13 cellular contexts compared by ENCODE assay signal in genomic region chr2:112493858-112494648, GRCh38. TPM values are rescaled to one million over a fixed set of nuclear protein-coding genes. Genes with fewer than 3 reads are reported as not detected.
DNase-seq lines count a peak whose midpoint lies in the region; ATAC-seq, FAIRE-seq and TF ChIP-seq lines count a peak whose summit lies in the region.
"Had no signal": no experiment of that assay in that cellular context is flagged by ENCODE, and none has a peak within 500 bp of the region (broad histone marks: within the 10 kb centered on the region; RNA-seq: fewer than 3 reads in every experiment).

No MANE protein-coding gene starts in this region.

- no peaks in the 10 kb centered on the region for H3K36me3 Mint-ChIP-seq in Caco-2 (ENCODE audit: insufficient read depth, unreplicated experiment)

- H3K27ac Mint-ChIP-seq in Caco-2 (ENCODE audit: unreplicated experiment), result no peak overlapping the region

- no peaks in the 10 kb centered on the region for H3K27me3 Mint-ChIP-seq in Caco-2 (ENCODE audit: insufficient read depth, unreplicated experiment)

- H3K4me3 Mint-ChIP-seq in Caco-2 (ENCODE audit: unreplicated experiment), result no peak overlapping the region

- TF ChIP-seq CTCF in Caco-2 (IDR thresholded peaks at IDR 0.05; ENCODE audit: insufficient read depth in 1 of 2, low read depth in 1 of 2, low read length in 1 of 2, severe bottlenecking in 1 of 2, unreplicated experiment in 1 of 2) (no peak), HepG2 (CRISPR knock-in tag; IDR thresholded peaks at IDR 0.05) (no peak), thyroid gland (IDR thresholded peaks at IDR 0.05) (no peak)

- TF ChIP-seq POLR2A in HepG2 (IDR thresholded peaks at IDR 0.05; ENCODE audit: insufficient read depth in 1 of 2, low read depth in 2 of 2, low read length in 2 of 2) (no peak), thyroid gland (IDR thresholded peaks at IDR 0.05) (no peak)

- peak; percentile 68; the same call in 2 of the 3 replicates for ATAC-seq in HepG2
- no peak for ATAC-seq in aorta (ENCODE audit: low FRiP score)
- no peak for ATAC-seq in HG03175 (IDR thresholded peaks at IDR 0.05; ENCODE audit: unreplicated experiment)

- H3K4me1 ChIP-seq in Caco-2 (peaks cover 15% of the 10 kb centered on the region), HepG2 (ENCODE audit: insufficient read depth, low read length) (peaks cover 16% of the 10 kb centered on the region), thyroid gland (no peaks in the 10 kb centered on the region), aorta (ENCODE audit: control insufficient read depth in 1 of 2, insufficient read depth in 2 of 2, low read length in 2 of 2) (no peaks in the 10 kb centered on the region)

- H3K36me3 ChIP-seq in Caco-2 (ENCODE audit: control insufficient read depth, insufficient read depth, low read length) (no peaks in the 10 kb centered on the region; the same call in 1 of the 2 replicates), MG63 (peaks cover 43% of the 10 kb centered on the region), HepG2 (replicated peaks in 1 of 2; ENCODE audit: control insufficient read depth in 1 of 2, insufficient read depth in 2 of 2, low read length in 2 of 2) (peaks cover 1 to 30% of the 10 kb centered on the region in 2 experiments; a peak in 3 of 5 replicates), thyroid gland (no peaks in the 10 kb centered on the region), aorta (ENCODE audit: control insufficient read depth in 1 of 2, insufficient read depth in 2 of 2, low read length in 1 of 2) (peaks cover 0 to 2% of the 10 kb centered on the region in 2 donors)

- H3K27me3 ChIP-seq in Caco-2 (replicated peaks; ENCODE audit: control insufficient read depth, insufficient read depth, low read length) (no peaks in the 10 kb centered on the region), MG63 (no peaks in the 10 kb centered on the region), HepG2 (ENCODE audit: control insufficient read depth in 1 of 2, insufficient read depth in 2 of 2, low read length in 2 of 2) (no peaks in the 10 kb centered on the region), thyroid gland (no peaks in the 10 kb centered on the region), aorta (ENCODE audit: control insufficient read depth in 1 of 2, insufficient read depth in 2 of 2, low read length in 1 of 2) (no peaks in the 10 kb centered on the region)
- H3K27me3 ChIP-seq: suprapubic skin had no signal

- H3K4me3 ChIP-seq in Caco-2 (ENCODE audit: low read depth, low read length) (no peak overlapping the region), MG63 (no peak overlapping the region), HepG2 (replicated peaks in 1 of 3; ENCODE audit: insufficient read depth in 1 of 3, low read depth in 2 of 3, low read length in 3 of 3) (no peak overlapping the region), thyroid gland (replicated peaks in 1 of 3) (no peak overlapping the region), aorta (ENCODE audit: low read length in 2 of 2) (no peak overlapping the region)
- H3K4me3 ChIP-seq: lung, suprapubic skin had no signal

- in situ Hi-C loops in HepG2 (cut with HindIII; ENCODE audit: extremely low pct_ligation_motif_present, low pct_unique_long_range_greater_than_20kb), result no loop called here

- POLR2A ChIA-PET in Caco-2 (lab: Charles Lee), result no interaction called here
- POLR2A ChIA-PET in HepG2 (lab: Yijun Ruan, JAX), result interaction anchor here (1.4 kb wide), 1 partner anchor 13 kb away, joined by 6 read pairs; no protein-coding TSS in a partner anchor

- H3K4me1 Mint-ChIP-seq in Caco-2 (ENCODE audit: low read depth, unreplicated experiment), result no peaks in the 10 kb centered on the region

- H3K27ac ChIP-seq in caudate nucleus (ENCODE audit: low read depth, low read length) (peak overlapping the region; percentile 50), HepG2 (ENCODE audit: extremely low read length, insufficient read depth, low read length) (no peak overlapping the region), thyroid gland (no peak overlapping the region), aorta (ENCODE audit: low read depth in 1 of 2, low read length in 2 of 2) (no peak overlapping the region)
- H3K27ac ChIP-seq: suprapubic skin had no signal

- no peaks in the 10 kb centered on the region for H3K9me3 Mint-ChIP-seq in Caco-2 (ENCODE audit: unreplicated experiment)

- no peak overlapping the region for H3K9ac ChIP-seq in HepG2 (ENCODE audit: insufficient read depth, low read depth, low read length)

- FAIRE-seq in HepG2 (lab: Jason Lieb, UNC), result no peak

- no peak for TF ChIP-seq RAD21 in HepG2 (CRISPR knock-in tag; IDR thresholded peaks at IDR 0.05)

- no peak overlapping the region for H2AFZ ChIP-seq in HepG2 (ENCODE audit: low read length)

- H3K9me3 ChIP-seq in Caco-2 (no peaks in the 10 kb centered on the region), MG63 (no peaks in the 10 kb centered on the region), HepG2 (ENCODE audit: low read length) (no peaks in the 10 kb centered on the region), thyroid gland (no peaks in the 10 kb centered on the region), aorta (ENCODE audit: control insufficient read depth, low read length) (no peaks in the 10 kb centered on the region)
- H3K9me3 ChIP-seq: suprapubic skin had no signal

- BruUV-seq in Caco-2 (replicated peaks; lab: Mats Ljungman, UMichigan) (no TSS peak), HepG2 (replicated peaks; lab: Mats Ljungman, UMichigan) (TSS peak; percentile 25)

- H4K20me1 ChIP-seq in HepG2 (ENCODE audit: insufficient read depth, low read length), result no peaks in the 10 kb centered on the region

- TF ChIP-seq EP300 in HepG2 (IDR thresholded peaks at IDR 0.05; ENCODE audit: low read depth in 2 of 2, low read length in 2 of 2), result no peak
- no peak for TF ChIP-seq EP300 in HepG2 (CRISPR knock-in tag; IDR thresholded peaks at IDR 0.05; ENCODE audit: borderline replicate concordance)

- intact Hi-C loops in Caco-2 (cut with micrococcal nuclease; ENCODE audit: unreplicated experiment), result loop anchor here (1.0 kb wide), 1 partner anchor 13 kb away; no protein-coding TSS in a partner anchor
- intact Hi-C loops in HepG2 (cut with micrococcal nuclease; ENCODE audit: unreplicated experiment), result no loop called here
- intact Hi-C loops in thyroid gland (cut with DNase I), result no loop called here
- intact Hi-C loops in aorta (cut with DNase I), result no loop called here

- WGBS in HepG2 (ENCODE audit: low lambda C conversion rate), result 78% methylated on average over 9 of the region's 9 CpGs
- WGBS in thyroid gland, 2 donors, result 81 to 88% methylated on average over 9 of the region's 9 CpGs
- 54 to 67% methylated on average over 9 of the region's 9 CpGs for WGBS in aorta, 2 donors

- H3K79me2 ChIP-seq in HepG2 (ENCODE audit: insufficient read depth, low read length), result peaks cover 2% of the 10 kb centered on the region

- CTCF ChIA-PET in Caco-2 (lab: Charles Lee), result interaction anchor here (1.6 kb wide), 1 partner anchor 13 kb away, joined by 6 read pairs; no protein-coding TSS in a partner anchor
- CTCF ChIA-PET in HepG2 (lab: Yijun Ruan, JAX; ENCODE audit: low intra/inter-chr PET ratio, low total read pairs), result interaction anchor here (1.2 kb wide), 1 partner anchor 14 kb away, joined by 3 read pairs; no protein-coding TSS in a partner anchor

- DNase-seq in Caco-2, result peak; percentile 43 to 53
- DNase-seq in MG63, result peak; percentile 14
- DNase-seq in caudate nucleus (lab: John Stamatoyannopoulos, UW), result peak in 1 of 61 donors; percentile 43
- peak; percentile 29 for DNase-seq in HepG2 (ENCODE audit: low spot score)
- no peak for DNase-seq in thyroid gland
- DNase-seq in aorta, result no peak
- no peak for DNase-seq in stimulated activated CD4-positive, alpha-beta T cell treated with anti-CD3 and anti-CD28 coated beads, Interleukin-4, amount 100 ng/mL, for 4 hours
- DNase-seq: activated CD8-positive, alpha-beta memory T cell treated with anti-CD3 and anti-CD28 coated beads, Interleukin-2, amount 50 U/mL, for 4 hours; NCI-H1092; SHP77 had no signal

- no peak overlapping the region for H3K4me2 ChIP-seq in HepG2 (ENCODE audit: low read depth, low read length)

RNA-seq across cellular contexts. Expression of gene TTL, which starts 12.1 kb away (rescaled TPM):
- total RNA-seq in Caco-2 (2022) (40.8 and 46.9 TPM in 2 replicates), HepG2 (2016; rRNA removed; fragmentation: Illumina TruSeq; extraction: Trizol) (59.8 and 69.8 TPM in 2 replicates), thyroid gland (10 to 100 TPM; 12.0 to 22.2 (median 19.0) TPM), aorta (10 to 100 TPM; 33.6 to 46.6 TPM)
- total RNA-seq in MG63 (2014; rRNA removed; shearing (Covaris generic); ENCODE audit: low replicate concordance), result 49.8 and 55.2 TPM in 2 replicates
- total RNA-seq in HepG2 (2016; cell fraction: cytosol; rRNA removed; fragmentation: Illumina TruSeq; extraction: Trizol; ENCODE audit: low read depth), result 18.0 and 19.1 TPM in 2 replicates
- 56.6 and 58.1 TPM in 2 replicates for total RNA-seq in HepG2 (2016; cell fraction: insoluble cytoplasmic fraction; rRNA removed; fragmentation: Illumina TruSeq; extraction: Trizol)
- 88.3 and 99.8 TPM in 2 replicates for total RNA-seq in HepG2 (2016; cell fraction: membrane; rRNA removed; fragmentation: Illumina TruSeq; extraction: Trizol)
- 39.3 and 44.8 TPM in 2 replicates for total RNA-seq in HepG2 (2016; cell fraction: nucleus; rRNA removed; fragmentation: Illumina TruSeq; extraction: Trizol)
- polyA plus RNA-seq in HepG2 (2011; rRNA removed) (19.0 TPM in 2 replicates), aorta (10 to 100 TPM in 1 of 2 donors, 1 to 10 TPM in 1; 9.8 to 13.1 TPM)
- polyA plus RNA-seq in HepG2 (2011; cell fraction: cytosol; rRNA removed), result 10.0 and 16.3 TPM in 2 replicates
- polyA plus RNA-seq in HepG2 (2011; cell fraction: nucleus; rRNA removed), result 12.2 and 20.3 TPM in 2 replicates
- 22.9 and 32.3 TPM in 2 replicates for polyA plus RNA-seq in HepG2 (2012)
- 15.2 and 16.6 TPM in 2 replicates for polyA plus RNA-seq in HepG2 (2016; cell fraction: cytosol; fragmentation: Illumina TruSeq; extraction: Trizol; ENCODE audit: low read depth)
- polyA plus RNA-seq in HepG2 (2016; cell fraction: insoluble cytoplasmic fraction; fragmentation: Illumina TruSeq; extraction: Trizol; ENCODE audit: low read depth), result 44.9 and 53.9 TPM in 2 replicates
- 50.2 and 56.8 TPM in 2 replicates for polyA plus RNA-seq in HepG2 (2016; cell fraction: membrane; fragmentation: Illumina TruSeq; extraction: Trizol; ENCODE audit: low read depth)
- polyA plus RNA-seq in HepG2 (2016; cell fraction: nucleus; fragmentation: Illumina TruSeq; extraction: Trizol; ENCODE audit: insufficient read depth, low read depth), result 53.2 and 54.6 TPM in 2 replicates
- polyA minus RNA-seq in HepG2 (2011; rRNA and poly(A)+ RNA removed; ENCODE audit: low replicate concordance), result 44.4 and 48.9 TPM in 2 replicates
- polyA minus RNA-seq in HepG2 (2011; cell fraction: cytosol; rRNA and poly(A)+ RNA removed), result 28.8 and 32.0 TPM in 2 replicates
- 20.2 and 23.9 TPM in 2 replicates for polyA minus RNA-seq in HepG2 (2011; cell fraction: nucleus; rRNA and poly(A)+ RNA removed)

RNA-seq across cellular contexts. Expression of gene POLR1B, which starts 48.2 kb away (rescaled TPM):
- total RNA-seq in Caco-2 (2022) (38.3 and 42.2 TPM in 2 replicates), HepG2 (2016; rRNA removed; fragmentation: Illumina TruSeq; extraction: Trizol) (46.0 and 70.8 TPM in 2 replicates), thyroid gland (10 to 100 TPM; 18.5 to 27.4 (median 23.2) TPM), aorta (10 to 100 TPM in 1 of 2 donors, 1 to 10 TPM in 1; 9.4 to 13.5 TPM)
- 20.5 and 69.1 TPM in 2 replicates for total RNA-seq in MG63 (2014; rRNA removed; shearing (Covaris generic); ENCODE audit: low replicate concordance)
- 9.3 and 11.0 TPM in 2 replicates for total RNA-seq in HepG2 (2016; cell fraction: cytosol; rRNA removed; fragmentation: Illumina TruSeq; extraction: Trizol; ENCODE audit: low read depth)
- total RNA-seq in HepG2 (2016; cell fraction: insoluble cytoplasmic fraction; rRNA removed; fragmentation: Illumina TruSeq; extraction: Trizol), result 47.1 and 70.7 TPM in 2 replicates
- total RNA-seq in HepG2 (2016; cell fraction: membrane; rRNA removed; fragmentation: Illumina TruSeq; extraction: Trizol), result 14.7 and 18.4 TPM in 2 replicates
- total RNA-seq in HepG2 (2016; cell fraction: nucleus; rRNA removed; fragmentation: Illumina TruSeq; extraction: Trizol), result 35.3 and 39.0 TPM in 2 replicates
- polyA plus RNA-seq in HepG2 (2011; rRNA removed) (17.5 and 18.3 TPM in 2 replicates), aorta (1 to 10 TPM; 3.6 to 3.8 TPM)
- 12.4 and 17.4 TPM in 2 replicates for polyA plus RNA-seq in HepG2 (2011; cell fraction: cytosol; rRNA removed)
- 13.5 and 17.5 TPM in 2 replicates for polyA plus RNA-seq in HepG2 (2011; cell fraction: nucleus; rRNA removed)
- 25.1 and 28.2 TPM in 2 replicates for polyA plus RNA-seq in HepG2 (2012)
- polyA plus RNA-seq in HepG2 (2016; cell fraction: cytosol; fragmentation: Illumina TruSeq; extraction: Trizol; ENCODE audit: low read depth), result 1.7 and 1.8 TPM in 2 replicates
- 48.7 and 51.1 TPM in 2 replicates for polyA plus RNA-seq in HepG2 (2016; cell fraction: insoluble cytoplasmic fraction; fragmentation: Illumina TruSeq; extraction: Trizol; ENCODE audit: low read depth)
- polyA plus RNA-seq in HepG2 (2016; cell fraction: membrane; fragmentation: Illumina TruSeq; extraction: Trizol; ENCODE audit: low read depth), result 4.7 and 5.1 TPM in 2 replicates
- polyA plus RNA-seq in HepG2 (2016; cell fraction: nucleus; fragmentation: Illumina TruSeq; extraction: Trizol; ENCODE audit: insufficient read depth, low read depth), result 35.3 and 39.0 TPM in 2 replicates
- polyA minus RNA-seq in HepG2 (2011; rRNA and poly(A)+ RNA removed; ENCODE audit: low replicate concordance), result 113 and 135 TPM in 2 replicates
- polyA minus RNA-seq in HepG2 (2011; cell fraction: cytosol; rRNA and poly(A)+ RNA removed), result 42.2 and 61.3 TPM in 2 replicates
- 46.6 and 64.0 TPM in 2 replicates for polyA minus RNA-seq in HepG2 (2011; cell fraction: nucleus; rRNA and poly(A)+ RNA removed)

Comparison
In these comparisons a context has a peak if more than half of its experiments do, and no peak if none do; other contexts are left out.
1. DNase-seq: peak in Caco-2 (2 of 2), MG63 (single experiment) and HepG2 (single experiment); none in thyroid gland (0 of 2), aorta (0 of 2) and stimulated activated CD4-positive, alpha-beta T cell treated with anti-CD3 and anti-CD28 coated beads, Interleukin-4, amount 100 ng/mL, for 4 hours (0 of 2).